1 cellular context compared by ENCODE assay signal in genomic region chr18:48023334-48024008, GRCh38.
TF ChIP-seq lines count a peak whose summit lies in the region.

No MANE protein-coding gene starts in this region.

TF ChIP-seq in GM12878, 131 proteins besides CTCF, POLR2A, EP300 and RAD21 (continued from another document):
- TF ChIP-seq ZBTB11 (CRISPR knock-in tag; IDR thresholded peaks at IDR 0.05), result no peak
